ENCODE assay signal across 8 cellular contexts in genomic region chr19:17073869-17074627, GRCh38. TPM values are rescaled to one million over a fixed set of nuclear protein-coding genes. Genes with fewer than 3 reads are reported as not detected.
DNase-seq lines count a peak whose midpoint lies in the region; ATAC-seq and TF ChIP-seq lines count a peak whose summit lies in the region.

No MANE protein-coding gene starts in this region.

- no TSS peak for BruUV-seq in MCF 10A (replicated peaks; lab: Mats Ljungman, UMichigan)

- H3K4me3 ChIP-seq in mucosa of stomach (ENCODE audit: low read length), result peak overlapping the region; percentile 74

- DNase-seq in DMS79 treated with DMSO at 0.1 percent for 48 hours (lab: John Stamatoyannopoulos, UW), result peak; percentile 62
- no peak for DNase-seq in DMS79 (lab: John Stamatoyannopoulos, UW)
- peak; percentile 58 to 81 for DNase-seq in NCI-H2081 (lab: John Stamatoyannopoulos, UW)
- DNase-seq in MCF 10A (ENCODE audit: unreplicated experiment), result no peak
- no peak for DNase-seq in MV-4-11 (lab: John Stamatoyannopoulos, UW)
- no peak for DNase-seq in DMS 273 (lab: John Stamatoyannopoulos, UW; ENCODE audit: unreplicated experiment)

- H3K9me3 ChIP-seq in mucosa of stomach (ENCODE audit: control insufficient read depth, low read length), result no peaks in the 10 kb centered on the region

- H3K36me3 Mint-ChIP-seq in MCF 10A (ENCODE audit: insufficient read depth, unreplicated experiment), result no peaks in the 10 kb centered on the region

- H3K4me3 Mint-ChIP-seq in MCF 10A (ENCODE audit: unreplicated experiment), result peak overlapping the region; percentile 95

- peaks cover 31% of the 10 kb centered on the region for H3K4me1 ChIP-seq in mucosa of stomach (ENCODE audit: control insufficient read depth, insufficient read depth, low read length)

- intact Hi-C loops in MCF 10A (cut with micrococcal nuclease), result loop anchor here (10.0 kb wide), 1 partner anchor 151 kb away; the partner anchor contains the start of gene OCEL1

- H3K36me3 ChIP-seq in mucosa of stomach (ENCODE audit: control insufficient read depth, insufficient read depth, low read length), result no peaks in the 10 kb centered on the region

- ATAC-seq in GM21825 (IDR thresholded peaks at IDR 0.05; ENCODE audit: unreplicated experiment), result no peak

- H3K9ac ChIP-seq in mucosa of stomach (ENCODE audit: low read length), result peak overlapping the region; percentile 57

- TF ChIP-seq CTCF in MCF 10A (IDR thresholded peaks at IDR 0.05; ENCODE audit: unreplicated experiment), result no peak

- POLR2A ChIA-PET in MCF 10A (lab: Yijun Ruan, JAX), result interaction anchor here (0.6 to 3.8 kb wide), 10 partner anchors 10 to 578 kb away, joined by 3 to 12 read pairs (median 4); partner anchors contain the start of genes BABAM1, CALR3, OCEL1 and USE1

- CTCF ChIA-PET in MCF 10A (lab: Yijun Ruan, JAX), result interaction anchor here (0.5 to 0.7 kb wide), 3 partner anchors 162 to 302 kb away, joined by 3 to 4 read pairs (median 4); no protein-coding TSS in a partner anchor

- peak overlapping the region; percentile 88 for H3K27ac Mint-ChIP-seq in MCF 10A (ENCODE audit: low read depth, unreplicated experiment)

- H3K27me3 ChIP-seq in mucosa of stomach (ENCODE audit: control insufficient read depth, insufficient read depth, low read length), result no peaks in the 10 kb centered on the region

- H3K9me3 Mint-ChIP-seq in MCF 10A (ENCODE audit: unreplicated experiment), result no peaks in the 10 kb centered on the region

- H3K27me3 Mint-ChIP-seq in MCF 10A (ENCODE audit: insufficient read depth, unreplicated experiment), result no peaks in the 10 kb centered on the region

- H3K4me1 Mint-ChIP-seq in MCF 10A (ENCODE audit: insufficient read depth, unreplicated experiment), result peaks cover 26% of the 10 kb centered on the region

RNA-seq across cellular contexts. Expression of gene HAUS8, which starts 1.2 kb away (rescaled TPM):
- total RNA-seq in MCF 10A (2022), result 6.6 and 8.4 TPM in 2 replicates

RNA-seq across cellular contexts. Expression of gene MYO9B, which starts 1.5 kb away (rescaled TPM):
- 43.5 and 49.5 TPM in 2 replicates for total RNA-seq in MCF 10A (2022)

RNA-seq across cellular contexts. Expression of gene CPAMD8, which starts 47.4 kb away (rescaled TPM):
- total RNA-seq in MCF 10A (2022), result 1.3 and 2.3 TPM in 2 replicates

Comparison
In these comparisons a context has a peak if more than half of its experiments do, and no peak if none do; other contexts are left out.
1. DNase-seq: peak in DMS79 treated with DMSO at 0.1 percent for 48 hours (single experiment) and NCI-H2081 (2 of 2); none in DMS79 (single experiment), MCF 10A (single experiment), MV-4-11 (single experiment) and DMS 273 (single experiment).